Comparison of ENCODE assay signal across 1 cellular context in genomic region chr7:135706038-135706742, GRCh38.
TF ChIP-seq lines count a peak whose summit lies in the region.

No MANE protein-coding gene starts in this region.

TF ChIP-seq in HepG2, 621 proteins besides CTCF, POLR2A, EP300 and RAD21:
- TF ChIP-seq HOXA5 (CRISPR knock-in tag; IDR thresholded peaks at IDR 0.05): no peak
- TF ChIP-seq E2F2 (CRISPR knock-in tag; IDR thresholded peaks at IDR 0.05; ENCODE audit: borderline replicate concordance): no peak
- TF ChIP-seq MED8 (CRISPR knock-in tag; IDR thresholded peaks at IDR 0.05; ENCODE audit: insufficient replicate concordance): no peak
- no peak for TF ChIP-seq WIZ (CRISPR knock-in tag; IDR thresholded peaks at IDR 0.05)
- no peak for TF ChIP-seq ETV5 (CRISPR knock-in tag; IDR thresholded peaks at IDR 0.05; ENCODE audit: borderline replicate concordance)
- TF ChIP-seq ZNF761 (CRISPR knock-in tag; conservative IDR thresholded peaks at IDR 0.05): no peak
- TF ChIP-seq TOPORS (CRISPR knock-in tag; IDR thresholded peaks at IDR 0.05): no peak
- TF ChIP-seq MBD4 (IDR thresholded peaks at IDR 0.05; ENCODE audit: borderline replicate concordance, low read length): no peak
- no peak for TF ChIP-seq RARA (CRISPR knock-in tag; IDR thresholded peaks at IDR 0.05)
- no peak for TF ChIP-seq SALL2 (CRISPR knock-in tag; IDR thresholded peaks at IDR 0.05)
- TF ChIP-seq, protein P1, sequence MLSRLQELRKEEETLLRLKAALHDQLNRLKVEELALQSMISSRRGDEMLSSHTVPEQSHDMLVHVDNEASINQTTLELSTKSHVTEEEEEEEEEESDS (CRISPR knock-in tag; IDR thresholded peaks at IDR 0.05; ENCODE audit: borderline replicate concordance): no peak
- TF ChIP-seq ELF4 (CRISPR knock-in tag; IDR thresholded peaks at IDR 0.05; ENCODE audit: borderline replicate concordance): no peak
- no peak for TF ChIP-seq RCOR2 (CRISPR knock-in tag; IDR thresholded peaks at IDR 0.05)
- TF ChIP-seq FOXO4 (CRISPR knock-in tag; conservative IDR thresholded peaks at IDR 0.05): no peak
- TF ChIP-seq ZNF883 (CRISPR knock-in tag; IDR thresholded peaks at IDR 0.05; ENCODE audit: not compliant biosample characterization): no peak
- no peak for TF ChIP-seq ZNF207 (IDR thresholded peaks at IDR 0.05; ENCODE audit: borderline replicate concordance)
- TF ChIP-seq TSC22D2 (CRISPR knock-in tag; IDR thresholded peaks at IDR 0.05; ENCODE audit: borderline replicate concordance): no peak
- TF ChIP-seq TBX2 (CRISPR knock-in tag; IDR thresholded peaks at IDR 0.05; ENCODE audit: borderline replicate concordance): no peak
